ENCODE assay signal across 34 cellular contexts in genomic region chr17:13871261-13871660, GRCh38.
"Had no signal": no experiment of that assay in that cellular context is flagged by ENCODE, and none has a peak within 500 bp of the region (broad histone marks: within the 10 kb centered on the region; RNA-seq: fewer than 3 reads in every experiment).

No MANE protein-coding gene starts in this region.

- DNase-seq: Karpas-422, Kasumi-1, MG63, MM.1S, MV-4-11, NCI-H1048, NCI-H1092, NCI-H1092 treated with DMSO at 0.1 percent for 48 hours, NCI-H1105, NCI-H1105 treated with DMSO at 0.1 percent for 48 hours, NCI-H1417, NCI-H1417 treated with DMSO at 0.1 percent for 48 hours, NCI-H1436, NCI-H1436 treated with DMSO at 0.1 percent for 48 hours, NCI-H146, NCI-H1694, NCI-H1694 treated with DMSO at 0.1 percent for 48 hours, NCI-H187, NCI-H187 treated with DMSO at 0.1 percent for 48 hours, NCI-H1930, NCI-H2029, NCI-H2029 treated with DMSO at 0.1 percent for 48 hours, NCI-H2081, NCI-H2081 treated with DMSO at 0.1 percent for 48 hours, NCI-H2107, NCI-H2171, NCI-H2171 treated with DMSO at 0.1 percent for 48 hours, NCI-H2227 treated with DMSO at 0.1 percent for 48 hours, NCI-H226, NCI-H345, NCI-H446, NCI-H446 treated with DMSO at 0.1 percent for 48 hours, NCI-H510A, NCI-H510A treated with DMSO at 0.1 percent for 48 hours had no signal

- H3K36me3 ChIP-seq: MG63 had no signal

- H3K4me3 ChIP-seq: MG63 had no signal

- H3K9me3 ChIP-seq: MG63 had no signal

- H3K27me3 ChIP-seq: MG63 had no signal
